Comparison of ENCODE assay signal across 8 cellular contexts in genomic region chr12:110055375-110056352, GRCh38. TPM values are rescaled to one million over a fixed set of nuclear protein-coding genes. Genes with fewer than 3 reads are reported as not detected.
A peak's percentile ranks its signal among the peaks of the same experiment; 100 is the strongest.
DNase-seq lines count a peak whose midpoint lies in the region; TF ChIP-seq lines count a peak whose summit lies in the region.
"Not testable (repeated sequence)": the region's sequence is repeated elsewhere in the genome, so short reads cannot be mapped to it uniquely, and the experiment has no call there.

No MANE protein-coding gene starts in this region.

- H3K27ac Mint-ChIP-seq in activated CD4-positive, alpha-beta memory T cell treated with anti-CD3 and anti-CD28 coated beads for 36 hours: peak overlapping the region; percentile 57
- peak overlapping the region in 3 of 5 experiments; percentile 2 to 79 (median 75) for H3K27ac Mint-ChIP-seq in brain

- H3K36me3 Mint-ChIP-seq in activated CD4-positive, alpha-beta memory T cell treated with anti-CD3 and anti-CD28 coated beads for 36 hours; brain: not testable (repeated sequence)

- H3K4me3 ChIP-seq in fibroblast of the aortic adventitia (ENCODE audit: low read depth, low read length): not testable (repeated sequence)

- not testable (repeated sequence) for H3K9me3 Mint-ChIP-seq in activated CD4-positive, alpha-beta memory T cell treated with anti-CD3 and anti-CD28 coated beads for 36 hours; brain

- POLR2A ChIA-PET in RWPE1 (lab: Yijun Ruan, JAX; ENCODE audit: low non-redundant PET): not testable (repeated sequence)
- POLR2A ChIA-PET in activated CD4-positive, alpha-beta memory T cell treated with anti-CD3 and anti-CD28 coated beads for 36 hours (lab: Charles Lee): interaction anchor here (1.1 to 1.5 kb wide), 3 partner anchors 16 to 31 kb away, joined by 3 read pairs; no protein-coding TSS in a partner anchor

- H3K27me3 Mint-ChIP-seq in activated CD4-positive, alpha-beta memory T cell treated with anti-CD3 and anti-CD28 coated beads for 36 hours: not testable (repeated sequence)
- peaks cover 30% of the 10 kb centered on the region for H3K27me3 Mint-ChIP-seq in brain

- intact Hi-C loops in activated CD4-positive, alpha-beta memory T cell treated with anti-CD3 and anti-CD28 coated beads for 36 hours (cut with micrococcal nuclease): loop anchor here (1.0 kb wide), 1 partner anchor 24 kb away; no protein-coding TSS in a partner anchor

- H3K4me3 Mint-ChIP-seq in activated CD4-positive, alpha-beta memory T cell treated with anti-CD3 and anti-CD28 coated beads for 36 hours; brain: not testable (repeated sequence)

- H3K27ac ChIP-seq in RWPE1: peak overlapping the region; percentile 66

- CTCF ChIA-PET in RWPE1 (lab: Yijun Ruan, JAX): interaction anchor here (0.7 to 1.0 kb wide), 2 partner anchors 11 to 129 kb away, joined by 3 read pairs; no protein-coding TSS in a partner anchor
- CTCF ChIA-PET in activated CD4-positive, alpha-beta memory T cell treated with anti-CD3 and anti-CD28 coated beads for 36 hours (lab: Charles Lee): interaction anchor here (0.9 kb wide), 1 partner anchor 58 kb away, joined by 4 read pairs; no protein-coding TSS in a partner anchor

- H3K4me1 Mint-ChIP-seq in activated CD4-positive, alpha-beta memory T cell treated with anti-CD3 and anti-CD28 coated beads for 36 hours (ENCODE audit: low read depth): peaks cover 41% of the 10 kb centered on the region
- peaks cover 11% of the 10 kb centered on the region for H3K4me1 Mint-ChIP-seq in brain

- DNase-seq in EL (peak; percentile 92), Kasumi-1 (lab: John Stamatoyannopoulos, UW) (peak; percentile 41 to 48), fibroblast of the aortic adventitia (ENCODE audit: low read depth) (peak; percentile 89), myocyte (ENCODE audit: low read depth) (peak; percentile 36)
- DNase-seq in RWPE1 (ENCODE audit: low spot score): not testable (repeated sequence)
- DNase-seq in activated CD4-positive, alpha-beta memory T cell treated with anti-CD3 and anti-CD28 coated beads for 36 hours: peak; percentile 61
- DNase-seq in stimulated activated CD8-positive, alpha-beta memory T cell treated with anti-CD3 and anti-CD28 coated beads, Interleukin-4, amount 100 ng/mL, for 24 hours (ENCODE audit: low read depth): peak; percentile 31

- not testable (repeated sequence) for TF ChIP-seq CTCF in RWPE1 (conservative IDR thresholded peaks at IDR 0.05; ENCODE audit: low read depth); brain (conservative IDR thresholded peaks at IDR 0.05); fibroblast of the aortic adventitia (IDR thresholded peaks at IDR 0.05; ENCODE audit: insufficient read depth, low read length)

RNA-seq across cellular contexts. Expression of gene C12orf76, which starts 7.3 kb away (rescaled TPM):
- 10 to 100 TPM; 14.2 to 17.1 TPM for total RNA-seq in activated CD4-positive, alpha-beta memory T cell treated with anti-CD3 and anti-CD28 coated beads for 36 hours
- polyA plus RNA-seq in brain (ENCODE audit: insufficient read depth, low read depth, low replicate concordance): 56.1 TPM
- total RNA-seq in fibroblast of the aortic adventitia (ENCODE audit: low replicate concordance) (10.3 and 11.9 TPM in 2 replicates), myocyte (10.7 and 11.8 TPM in 2 replicates)
- polyA plus RNA-seq in myocyte (2012): 13.7 TPM

RNA-seq across cellular contexts. Expression of gene ANKRD13A, which starts 56.4 kb away (rescaled TPM):
- 10 to 100 TPM; 45.0 to 46.6 TPM for total RNA-seq in activated CD4-positive, alpha-beta memory T cell treated with anti-CD3 and anti-CD28 coated beads for 36 hours
- polyA plus RNA-seq in brain (ENCODE audit: insufficient read depth, low read depth, low replicate concordance): 28.1 TPM
- total RNA-seq in fibroblast of the aortic adventitia (ENCODE audit: low replicate concordance) (66.6 and 91.5 TPM in 2 replicates), myocyte (52.4 and 66.6 TPM in 2 replicates)
- polyA plus RNA-seq in myocyte (2012): 27.3 TPM

RNA-seq across cellular contexts. Expression of gene GIT2, which starts 59.5 kb away (rescaled TPM):
- 10 to 100 TPM; 52.1 to 56.7 TPM for total RNA-seq in activated CD4-positive, alpha-beta memory T cell treated with anti-CD3 and anti-CD28 coated beads for 36 hours
- 12.7 TPM for polyA plus RNA-seq in brain (ENCODE audit: insufficient read depth, low read depth, low replicate concordance)
- 23.6 and 50.8 TPM in 2 replicates for total RNA-seq in fibroblast of the aortic adventitia (ENCODE audit: low replicate concordance)
- total RNA-seq in myocyte: 26.7 and 34.2 TPM in 2 replicates
- 24.3 TPM for polyA plus RNA-seq in myocyte (2012)
